8 cellular contexts compared by ENCODE assay signal in the genomic region with DNA sequence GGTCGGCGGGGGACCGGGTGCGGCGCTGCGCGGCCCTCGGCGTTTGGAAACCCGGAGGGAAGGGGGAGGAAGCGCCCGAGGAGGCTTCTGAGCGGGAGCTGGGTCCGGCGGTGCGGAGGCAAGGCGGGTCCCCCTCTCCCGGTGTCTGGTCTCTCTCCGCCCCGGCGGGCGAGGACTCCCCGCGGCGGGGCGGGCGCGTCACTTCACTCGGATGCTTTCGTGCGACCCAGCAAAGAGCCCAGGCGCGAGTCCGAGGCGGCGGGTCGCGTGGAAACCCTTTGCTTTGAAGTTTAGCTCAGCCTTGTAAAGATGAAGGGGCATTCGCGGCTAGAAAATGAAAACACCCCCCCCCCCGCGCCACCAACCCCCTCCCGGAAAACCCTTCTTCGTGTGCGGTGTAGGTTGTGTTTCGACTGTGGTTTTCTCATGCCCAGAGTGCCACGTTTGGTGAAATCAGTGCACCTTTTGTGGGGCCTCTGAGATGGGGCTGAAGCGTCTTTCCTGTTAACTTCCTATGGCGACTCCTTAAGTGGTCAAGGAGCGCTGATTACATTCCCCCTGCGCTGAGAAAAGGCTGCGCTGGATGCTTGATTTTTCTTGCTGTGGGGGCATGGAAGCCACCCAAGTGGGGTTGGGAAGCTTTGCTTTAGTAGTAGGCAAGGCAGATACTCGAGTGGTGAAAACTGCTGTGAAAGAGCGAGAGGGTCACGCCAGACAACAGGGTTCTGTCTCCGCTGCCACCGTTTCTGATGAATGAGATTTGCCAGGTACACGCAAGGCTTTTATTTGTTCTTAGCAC. TPM values are rescaled to one million over a fixed set of nuclear protein-coding genes. Genes with fewer than 3 reads are reported as not detected.
DNase-seq lines count a peak whose midpoint lies in the region; ATAC-seq, FAIRE-seq and TF ChIP-seq lines count a peak whose summit lies in the region.

No MANE protein-coding gene starts in this region.

- ATAC-seq in GM21360 (IDR thresholded peaks at IDR 0.05; ENCODE audit: unreplicated experiment) (peak; percentile 22), left cardiac atrium (peak; percentile 57 to 71), pancreas (peak; percentile 36 to 58 (median 50))

- peak overlapping the region; percentile 84 for H3K4me3 ChIP-seq in adipocyte (ENCODE audit: low read length)
- H3K4me3 ChIP-seq in pancreas = peak overlapping the region; percentile 62 to 91 (median 67)

- no peaks in the 10 kb centered on the region for H3K27me3 ChIP-seq in adipocyte (replicated peaks; ENCODE audit: control insufficient read depth, insufficient read depth, low read length)
- no peaks in the 10 kb centered on the region for H3K27me3 ChIP-seq in pancreas

- FAIRE-seq in pancreas (lab: Jason Lieb, UNC) = no peak

- H3K27ac ChIP-seq in C4-2B (peak overlapping the region; percentile 69), pancreas (peak overlapping the region; percentile 16 to 85 (median 76))

- H3K9me3 ChIP-seq in adipocyte (ENCODE audit: control insufficient read depth, low read length) (no peaks in the 10 kb centered on the region), pancreas (no peaks in the 10 kb centered on the region)

- intact Hi-C loops in left cardiac atrium (cut with DNase I) = loop anchor here in 1 of 2 donors (5.0 to 10.0 kb wide), 2 partner anchors 149 to 257 kb away; no protein-coding TSS in a partner anchor
- intact Hi-C loops in pancreas (cut with DNase I) = loop anchor here in 1 of 3 donors (10.0 kb wide), 1 partner anchor 259 kb away; no protein-coding TSS in a partner anchor

- H3K36me3 ChIP-seq in adipocyte (ENCODE audit: control insufficient read depth, insufficient read depth, low read length, severe bottlenecking) (no peaks in the 10 kb centered on the region), pancreas (no peaks in the 10 kb centered on the region)

- peaks cover 30% of the 10 kb centered on the region for H3K4me1 ChIP-seq in adipocyte (ENCODE audit: control insufficient read depth, insufficient read depth, low read length)
- peaks cover 0 to 13% (median 10%) of the 10 kb centered on the region in 3 donors for H3K4me1 ChIP-seq in pancreas

- peak overlapping the region; percentile 96 for H3K9ac ChIP-seq in adipocyte (ENCODE audit: low read length)

- TF ChIP-seq CTCF in C4-2B (conservative IDR thresholded peaks at IDR 0.05) = no peak
- TF ChIP-seq CTCF in pancreas (IDR thresholded peaks at IDR 0.05) = no peak

- DNase-seq in NCI-H2227 treated with DMSO at 0.1 percent for 48 hours (lab: John Stamatoyannopoulos, UW) (peak; percentile 42), adipocyte (ENCODE audit: low read depth) (peak; percentile 71), left cardiac atrium (no peak), pancreas (no peak)
- DNase-seq in NK-92 treated with Interleukin-12 subunit alpha and Interleukin-12 subunit beta, amount 100 ng/mL, for 24 hours (lab: John Stamatoyannopoulos, UW) = no peak
- DNase-seq in effector CD4-positive, alpha-beta T cell = no peak

- WGBS in pancreas, 2 donors = 0 to 1% methylated on average over 51 to 57 of the region's 58 CpGs

RNA-seq across cellular contexts. Expression of a gene that starts 0.9 kb away (rescaled TPM):
- 10 to 100 TPM; 16.0 to 18.4 TPM for total RNA-seq in left cardiac atrium
- 1 to 10 TPM; 3.0 to 8.6 (median 4.9) TPM for total RNA-seq in pancreas
- polyA plus RNA-seq in pancreas = 10 to 100 TPM in 1 of 2 donors, 1 to 10 TPM in 1; 4.3 to 25.9 TPM

Comparison
In these comparisons a context has a peak if more than half of its experiments do, and no peak if none do; other contexts are left out.
1. DNase-seq: peak in NCI-H2227 treated with DMSO at 0.1 percent for 48 hours (single experiment) and adipocyte (single experiment); none in left cardiac atrium (single experiment), pancreas (0 of 6), NK-92 treated with Interleukin-12 subunit alpha and Interleukin-12 subunit beta, amount 100 ng/mL, for 24 hours (single experiment) and effector CD4-positive, alpha-beta T cell (single experiment).
2. Peak in every context shown above with its lines, with median percentiles within 50 percentile points of each other: ATAC-seq.